ENCODE assay signal across 19 cellular contexts in the genomic region with DNA sequence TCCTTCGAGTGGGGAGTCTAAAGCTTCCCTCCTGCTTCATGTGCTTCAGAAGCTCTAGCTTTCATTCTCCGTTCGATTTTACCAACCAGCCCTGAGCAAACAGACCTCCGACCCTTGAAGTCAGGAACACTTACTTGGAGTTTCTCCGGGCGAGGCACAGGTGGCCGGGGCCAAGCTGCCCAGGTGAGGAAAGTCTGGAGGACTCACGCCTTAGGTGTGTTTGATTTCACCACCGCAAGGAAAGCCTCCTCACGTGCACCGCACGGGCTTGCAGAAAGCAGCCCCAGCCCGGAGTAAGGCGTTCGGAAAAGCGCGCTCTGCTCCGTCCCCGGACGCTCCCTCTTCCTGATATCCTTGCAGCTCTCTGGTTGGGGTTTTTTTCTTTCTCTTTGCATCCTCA. TPM values are rescaled to one million over a fixed set of nuclear protein-coding genes. Genes with fewer than 3 reads are reported as not detected.
"Had no signal": no experiment of that assay in that cellular context is flagged by ENCODE, and none has a peak within 500 bp of the region (broad histone marks: within the 10 kb centered on the region; RNA-seq: fewer than 3 reads in every experiment).

No MANE protein-coding gene starts in this region.

- H3K9me3 ChIP-seq: adrenal gland, neutrophil, right atrium auricular region, SJCRH30 had no signal

- H3K27ac Mint-ChIP-seq: activated CD4-positive, alpha-beta T cell treated with anti-CD3 and anti-CD28 coated beads, Interleukin-2, amount 10 ng/mL, durations not matched to agents 24 days and 14 days; activated T-helper 17 cell treated with anti-CD3 and anti-CD28 coated beads, Interleukin-2, amount 50 U/mL, for 72 hours; dendritic cell treated with granulocyte-macrophage colony-stimulating factor and Interleukin-4, amounts not matched to agents 40 ng/mL and 50 ng/mL, for 4 days had no signal

- H3K36me3 ChIP-seq: adrenal gland, neutrophil, right atrium auricular region, SJCRH30 had no signal

- H3K27me3 ChIP-seq: adrenal gland, neutrophil, right atrium auricular region had no signal

- H3K36me3 Mint-ChIP-seq: naive B cell had no signal

- H3K4me1 ChIP-seq: adrenal gland, right atrium auricular region, SJCRH30 had no signal

- H3K27ac ChIP-seq: adrenal gland, neutrophil, right atrium auricular region, SJCRH30, VCaP had no signal

- H3K9me3 Mint-ChIP-seq: activated CD4-positive, alpha-beta T cell treated with anti-CD3 and anti-CD28 coated beads, Interleukin-2, amount 10 ng/mL, durations not matched to agents 24 days and 14 days; activated T-helper 17 cell treated with anti-CD3 and anti-CD28 coated beads, Interleukin-2, amount 50 U/mL, for 72 hours; dendritic cell treated with granulocyte-macrophage colony-stimulating factor and Interleukin-4, amounts not matched to agents 40 ng/mL and 50 ng/mL, for 4 days; naive B cell had no signal

- H3K4me3 Mint-ChIP-seq: activated CD4-positive, alpha-beta T cell treated with anti-CD3 and anti-CD28 coated beads, Interleukin-2, amount 10 ng/mL, durations not matched to agents 24 days and 14 days; activated T-helper 17 cell treated with anti-CD3 and anti-CD28 coated beads, Interleukin-2, amount 50 U/mL, for 72 hours; dendritic cell treated with granulocyte-macrophage colony-stimulating factor and Interleukin-4, amounts not matched to agents 40 ng/mL and 50 ng/mL, for 4 days; naive B cell had no signal

- ATAC-seq: activated T-helper 17 cell treated with anti-CD3 and anti-CD28 coated beads, Interleukin-2, amount 50 U/mL, for 72 hours had no signal

- H3K4me1 Mint-ChIP-seq: naive B cell had no signal

- H3K4me3 ChIP-seq: adrenal gland, right atrium auricular region, SJCRH30 had no signal

- DNase-seq: activated CD4-positive, alpha-beta T cell treated with anti-CD3 and anti-CD28 coated beads, Interleukin-2, amount 10 ng/mL, durations not matched to agents 24 days and 14 days; activated CD8-positive, alpha-beta memory T cell treated with anti-CD3 and anti-CD28 coated beads for 24 hours; activated naive CD4-positive, alpha-beta T cell treated with anti-CD3 and anti-CD28 coated beads, Interleukin-2, amount 50 U/mL, for 16 hours; activated T-cell treated with anti-CD3 and anti-CD28 coated beads for 4 hours; adrenal gland; central memory CD4-positive, alpha-beta T cell; erythroblast; naive B cell; SJCRH30; stimulated activated CD4-positive, alpha-beta T cell treated with anti-CD3 and anti-CD28 coated beads, Interleukin-1b, Interleukin-23, amount 100 ng/mL, for 48 hours; stimulated activated naive CD4-positive, alpha-beta T cell; T-helper 9 cell; trophoblast cell had no signal

RNA-seq across cellular contexts. Expression of gene CNPY1, which starts 30.1 kb away (rescaled TPM):
- total RNA-seq: activated CD4-positive, alpha-beta T cell treated with anti-CD3 and anti-CD28 coated beads, Interleukin-2, amount 10 ng/mL, durations not matched to agents 24 days and 14 days; activated T-helper 17 cell treated with anti-CD3 and anti-CD28 coated beads, Interleukin-2, amount 50 U/mL, for 72 hours; adrenal gland; fibroblast of villous mesenchyme; right atrium auricular region; SJCRH30 had no signal
- polyA plus RNA-seq: adrenal gland had no signal
